In genomic region chr11:130806746-130807145, GRCh38 we compare ENCODE assay signal across 26 cellular contexts.
DNase-seq lines count a peak whose midpoint lies in the region; TF ChIP-seq lines count a peak whose summit lies in the region.
"Had no signal": no experiment of that assay in that cellular context is flagged by ENCODE, and none has a peak within 500 bp of the region (broad histone marks: within the 10 kb centered on the region; RNA-seq: fewer than 3 reads in every experiment).

No MANE protein-coding gene starts in this region.

- H3K9me3 ChIP-seq in esophagus muscularis mucosa = no peaks in the 10 kb centered on the region
- H3K9me3 ChIP-seq: gastrocnemius medialis, lower lobe of right lung, mucosa of descending colon, SJCRH30, upper lobe of right lung had no signal

- no peak overlapping the region for H3K4me3 ChIP-seq in esophagus muscularis mucosa
- H3K4me3 ChIP-seq: gastrocnemius medialis, lower lobe of right lung, mucosa of descending colon, SJCRH30, upper lobe of right lung had no signal

- WGBS in esophagus muscularis mucosa = 86% methylated on average over 2 of the region's 3 CpGs

- H3K4me1 ChIP-seq in esophagus muscularis mucosa = no peaks in the 10 kb centered on the region
- H3K4me1 ChIP-seq: gastrocnemius medialis, lower lobe of right lung, upper lobe of right lung had no signal

- intact Hi-C loops in esophagus muscularis mucosa (cut with DNase I) = no loop called here

- H3K27me3 ChIP-seq in esophagus muscularis mucosa = no peaks in the 10 kb centered on the region
- H3K27me3 ChIP-seq: brain microvascular endothelial cell, gastrocnemius medialis, SJCRH30, upper lobe of right lung had no signal

- no peaks in the 10 kb centered on the region for H3K36me3 ChIP-seq in esophagus muscularis mucosa
- H3K36me3 ChIP-seq: brain microvascular endothelial cell, gastrocnemius medialis, lower lobe of right lung, SJCRH30, upper lobe of right lung had no signal

- no peak overlapping the region for H3K27ac ChIP-seq in esophagus muscularis mucosa (replicated peaks in 1 of 4)
- H3K27ac ChIP-seq: brain microvascular endothelial cell, gastrocnemius medialis, lower lobe of right lung, SJCRH30, upper lobe of right lung, VCaP had no signal

- TF ChIP-seq EP300 in esophagus muscularis mucosa (IDR thresholded peaks at IDR 0.05) = no peak

- DNase-seq in NCI-H2171 treated with DMSO at 0.1 percent for 48 hours (lab: John Stamatoyannopoulos, UW) (peak; percentile 5), NCI-H2171 (lab: John Stamatoyannopoulos, UW) (no peak), M059J (ENCODE audit: low read depth) (peak; percentile 53), esophagus muscularis mucosa (ENCODE audit: extremely low spot score) (peak; percentile 55), renal cortical epithelial cell (ENCODE audit: low read depth) (peak; percentile 73), AG20443 (ENCODE audit: low spot score) (no peak), medulla oblongata (ENCODE audit: extremely low spot score) (no peak)
- DNase-seq in stimulated activated naive CD4-positive, alpha-beta T cell treated with Interleukin-2 at 50 U/mL for 16 hours (lab: John Stamatoyannopoulos, UW) = no peak
- DNase-seq: activated CD4-positive, alpha-beta T cell treated with anti-CD3 and anti-CD28 coated beads for 48 hours; activated CD8-positive, alpha-beta memory T cell treated with anti-CD3 and anti-CD28 coated beads for 24 hours; amniotic stem cell; brain microvascular endothelial cell; DND-41; gastrocnemius medialis; kidney glomerular epithelial cell; lower lobe of right lung; mucosa of descending colon; natural killer cell; NCI-H2029; NCI-H345; RPMI8226; SJCRH30; stimulated activated naive B cell treated with anti-CD40 and anti-IgM and Interleukin-4, amounts not matched to agents 10 μg/mL and 1 μg/mL and 100 μg/mL, for 72 hours; T-helper 9 cell; upper lobe of right lung had no signal

- no peak for TF ChIP-seq POLR2A in esophagus muscularis mucosa (IDR thresholded peaks at IDR 0.05; ENCODE audit: low read depth)

- TF ChIP-seq CTCF in esophagus muscularis mucosa (IDR thresholded peaks at IDR 0.05) = no peak

Comparison
In these comparisons a context has a peak if more than half of its experiments do, and no peak if none do; other contexts are left out.
1. DNase-seq: peak in NCI-H2171 treated with DMSO at 0.1 percent for 48 hours (single experiment), M059J (single experiment), esophagus muscularis mucosa (single experiment) and renal cortical epithelial cell (single experiment); none in NCI-H2171 (single experiment), stimulated activated naive CD4-positive, alpha-beta T cell treated with Interleukin-2 at 50 U/mL for 16 hours (single experiment), AG20443 (single experiment) and medulla oblongata (single experiment).